In the genomic region with DNA sequence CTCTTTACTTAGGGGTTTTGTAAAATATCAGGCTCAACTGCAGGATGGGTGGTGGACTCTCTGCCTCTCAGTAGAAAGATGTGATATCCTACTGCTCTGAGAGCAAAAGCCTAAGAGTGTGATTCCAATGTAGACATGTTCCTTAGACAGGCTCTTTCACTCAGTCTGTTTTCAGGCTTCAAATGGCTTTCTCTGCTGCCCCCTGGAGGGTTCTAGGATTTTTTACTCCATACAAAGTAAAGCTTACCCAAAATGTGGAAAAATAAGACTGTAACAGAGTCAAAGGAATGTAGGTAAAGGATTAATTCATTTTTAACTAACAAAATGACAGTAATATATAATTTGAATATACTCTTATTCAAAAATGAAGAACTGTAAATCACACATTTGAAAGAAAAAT, we compare ENCODE assay signal across 8 cellular contexts. TPM values are rescaled to one million over a fixed set of nuclear protein-coding genes. Genes with fewer than 3 reads are reported as not detected.
DNase-seq lines count a peak whose midpoint lies in the region; ATAC-seq and TF ChIP-seq lines count a peak whose summit lies in the region.

No MANE protein-coding gene starts in this region.

- H2BK5ac ChIP-seq in trophoblast cell (ENCODE audit: low read depth, low read length, poor library complexity), result no peak overlapping the region

- H3K4ac ChIP-seq in trophoblast cell (ENCODE audit: low read depth, low read length), result no peak overlapping the region

- H3K4me3 ChIP-seq in AG09309 (ENCODE audit: control insufficient read depth, low read depth, low read length), result no peak overlapping the region
- H3K4me3 ChIP-seq in GM12864 (ENCODE audit: low read depth, low read length), result no peak overlapping the region
- no peak overlapping the region for H3K4me3 ChIP-seq in trophoblast cell (ENCODE audit: low read depth, low read length)

- no peaks in the 10 kb centered on the region for H3K4me1 ChIP-seq in trophoblast cell (ENCODE audit: control insufficient read depth in 1 of 2, insufficient read depth in 2 of 2, low read length in 2 of 2)

- H3K4me1 Mint-ChIP-seq in activated naive CD4-positive, alpha-beta T cell treated with anti-CD3 and anti-CD28 coated beads, Interleukin-2, amount 10 ng/mL, durations not matched to agents 7 days and 5 days, result no peaks in the 10 kb centered on the region

- no peak overlapping the region for H3K9ac ChIP-seq in trophoblast cell (ENCODE audit: low read length)

- H3K79me1 ChIP-seq in trophoblast cell (ENCODE audit: low read length), result no peaks in the 10 kb centered on the region

- no peak overlapping the region for H3K14ac ChIP-seq in trophoblast cell (ENCODE audit: low read length)

- no peaks in the 10 kb centered on the region for H3K9me3 ChIP-seq in trophoblast cell (ENCODE audit: insufficient read depth, low read depth, low read length)

- H3K4me3 Mint-ChIP-seq in activated naive CD4-positive, alpha-beta T cell treated with anti-CD3 and anti-CD28 coated beads, Interleukin-2, amount 10 ng/mL, durations not matched to agents 7 days and 5 days, result no peak overlapping the region

- ATAC-seq in HG03039 (IDR thresholded peaks at IDR 0.05; ENCODE audit: unreplicated experiment) (peak; percentile 71), HG03571 (IDR thresholded peaks at IDR 0.05; ENCODE audit: unreplicated experiment) (no peak)

- H3K79me2 ChIP-seq in trophoblast cell (ENCODE audit: control insufficient read depth, insufficient read depth, low read length, poor library complexity), result no peaks in the 10 kb centered on the region

- CTCF ChIA-PET in activated naive CD4-positive, alpha-beta T cell treated with anti-CD3 and anti-CD28 coated beads, Interleukin-2, amount 10 ng/mL, durations not matched to agents 7 days and 5 days (lab: Charles Lee), result interaction anchor here (0.6 to 3.6 kb wide), 6 partner anchors 9 to 277 kb away, joined by 3 to 15 read pairs (median 4); no protein-coding TSS in a partner anchor

- H3K27me3 Mint-ChIP-seq in activated naive CD4-positive, alpha-beta T cell treated with anti-CD3 and anti-CD28 coated beads, Interleukin-2, amount 10 ng/mL, durations not matched to agents 7 days and 5 days, result no peaks in the 10 kb centered on the region

- no peak overlapping the region for H3K23ac ChIP-seq in trophoblast cell (ENCODE audit: low read length)

- no peak overlapping the region for H2BK12ac ChIP-seq in trophoblast cell (ENCODE audit: low read length)

- no peaks in the 10 kb centered on the region for H3K27me3 ChIP-seq in trophoblast cell (ENCODE audit: insufficient read depth, low read length)

- no peak overlapping the region for H4K12ac ChIP-seq in trophoblast cell (ENCODE audit: low read depth, low read length)

- DNase-seq in AG09309 (ENCODE audit: low read depth) (peak; percentile 25), GM12864 (ENCODE audit: low read depth) (no peak), NCI-H526 treated with DMSO at 0.1 percent for 48 hours (lab: John Stamatoyannopoulos, UW) (peak; percentile 22), glomerular endothelial cell (ENCODE audit: extremely low read depth, low read depth, low spot score) (peak; percentile 39), trophoblast cell (peak; percentile 50 to 82)
- peak; percentile 55 for DNase-seq in activated naive CD4-positive, alpha-beta T cell treated with anti-CD3 and anti-CD28 coated beads, Interleukin-2, amount 10 ng/mL, durations not matched to agents 7 days and 5 days

- H4K91ac ChIP-seq in trophoblast cell (ENCODE audit: low read depth, low read length), result no peak overlapping the region

- H4K8ac ChIP-seq in trophoblast cell (ENCODE audit: low read depth, low read length), result no peak overlapping the region

- peaks cover 0 to 3% of the 10 kb centered on the region in 2 experiments for H3K36me3 ChIP-seq in trophoblast cell (ENCODE audit: control insufficient read depth in 1 of 2, insufficient read depth in 2 of 2, low read length in 2 of 2)

- no peak overlapping the region for H2AK5ac ChIP-seq in trophoblast cell (ENCODE audit: low read length)

- peaks cover 14% of the 10 kb centered on the region for H3K36me3 Mint-ChIP-seq in activated naive CD4-positive, alpha-beta T cell treated with anti-CD3 and anti-CD28 coated beads, Interleukin-2, amount 10 ng/mL, durations not matched to agents 7 days and 5 days

- H3K9me3 Mint-ChIP-seq in activated naive CD4-positive, alpha-beta T cell treated with anti-CD3 and anti-CD28 coated beads, Interleukin-2, amount 10 ng/mL, durations not matched to agents 7 days and 5 days, result no peaks in the 10 kb centered on the region

- H2BK120ac ChIP-seq in trophoblast cell (ENCODE audit: insufficient read depth, low read length, poor library complexity), result no peak overlapping the region

- TF ChIP-seq CTCF in AG09309 (IDR thresholded peaks at IDR 0.05; ENCODE audit: control insufficient read depth, insufficient read depth, low read depth, low read length, missing control alignments) (peak; percentile 72), GM12864 (IDR thresholded peaks at IDR 0.05; ENCODE audit: low read depth, low read length, missing control alignments) (peak; percentile 56)

- no peak overlapping the region for H3K4me2 ChIP-seq in trophoblast cell (ENCODE audit: low read length)

- no peak overlapping the region for H3K27ac Mint-ChIP-seq in activated naive CD4-positive, alpha-beta T cell treated with anti-CD3 and anti-CD28 coated beads, Interleukin-2, amount 10 ng/mL, durations not matched to agents 7 days and 5 days

- H3K27ac ChIP-seq in trophoblast cell (ENCODE audit: low read depth, low read length), result no peak overlapping the region

- H2AFZ ChIP-seq in trophoblast cell (ENCODE audit: insufficient read depth, low read length, poor library complexity), result no peak overlapping the region

- no peak overlapping the region for H3K18ac ChIP-seq in trophoblast cell (ENCODE audit: low read length)

RNA-seq across cellular contexts. Expression of a gene that starts 32.1 kb away (rescaled TPM):
- total RNA-seq in glomerular endothelial cell, result 1.6 and 4.4 TPM in 2 replicates
- 8.4 TPM in 2 replicates for polyA plus RNA-seq in trophoblast cell (2013)

RNA-seq across cellular contexts. Expression of a gene that starts 32.4 kb away (rescaled TPM):
- 25.6 and 31.9 TPM in 2 replicates for total RNA-seq in glomerular endothelial cell
- polyA plus RNA-seq in trophoblast cell (2013), result 65.2 and 67.4 TPM in 2 replicates
